21 cellular contexts compared by ENCODE assay signal in genomic region chr18:72056171-72056570, GRCh38.
"Had no signal": no experiment of that assay in that cellular context is flagged by ENCODE, and none has a peak within 500 bp of the region (broad histone marks: within the 10 kb centered on the region; RNA-seq: fewer than 3 reads in every experiment).

No MANE protein-coding gene starts in this region.

- H3K9me3 ChIP-seq: ascending aorta, breast epithelium, mucosa of descending colon, pancreas, sigmoid colon, testis, upper lobe of left lung had no signal

- H3K27ac ChIP-seq: ascending aorta, breast epithelium, esophagus squamous epithelium, hepatocyte, pancreas, sigmoid colon, spleen, stomach, testis, upper lobe of left lung, VCaP had no signal

- DNase-seq: activated CD4-positive, alpha-beta T cell treated with anti-CD3 and anti-CD28 coated beads, Interleukin-2, amount 50 U/mL, for 48 hours; activated naive CD4-positive, alpha-beta T cell treated with anti-CD3 and anti-CD28 coated beads for 36 hours; activated naive CD8-positive, alpha-beta T cell treated with anti-CD3 and anti-CD28 coated beads, Interleukin-2, amount 50 U/mL, for 24 hours; activated T-cell treated with anti-CD3 and anti-CD28 coated beads, Interleukin-2, amount 50 U/mL, for 1 hour; cerebellar nuclear complex; effector CD8-positive, alpha-beta T cell; esophagus squamous epithelium; islet precursor cell; mucosa of descending colon; naive thymus-derived CD4-positive, alpha-beta T cell; pancreas; sigmoid colon; spleen; stomach; testis; upper lobe of left lung had no signal

- ATAC-seq: activated naive CD8-positive, alpha-beta T cell treated with anti-CD3 and anti-CD28 coated beads, Interleukin-2, amount 50 U/mL, for 24 hours; mucosa of descending colon; naive thymus-derived CD4-positive, alpha-beta T cell; pancreas had no signal

- H3K27me3 ChIP-seq: ascending aorta, breast epithelium, esophagus squamous epithelium, hepatocyte, pancreas, sigmoid colon, spleen, stomach, testis, upper lobe of left lung had no signal

- H3K4me3 ChIP-seq: ascending aorta, breast epithelium, esophagus squamous epithelium, hepatocyte, lung, mucosa of descending colon, pancreas, sigmoid colon, spleen, stomach, testis, upper lobe of left lung had no signal

- H3K36me3 ChIP-seq: ascending aorta, breast epithelium, esophagus squamous epithelium, pancreas, sigmoid colon, spleen, stomach, upper lobe of left lung had no signal

- H2AFZ ChIP-seq: hepatocyte had no signal

- H3K79me2 ChIP-seq: hepatocyte had no signal

- H3K4me2 ChIP-seq: hepatocyte had no signal
